In genomic region chr11:32780839-32781238, GRCh38 we compare ENCODE assay signal across 17 cellular contexts. TPM values are rescaled to one million over a fixed set of nuclear protein-coding genes. Genes with fewer than 3 reads are reported as not detected.
"Had no signal": no experiment of that assay in that cellular context is flagged by ENCODE, and none has a peak within 500 bp of the region (broad histone marks: within the 10 kb centered on the region; RNA-seq: fewer than 3 reads in every experiment).

No MANE protein-coding gene starts in this region.

RNA-seq across cellular contexts. Expression of gene CCDC73, which starts 13.6 kb away (rescaled TPM):
- total RNA-seq: kidney epithelial cell; left cardiac atrium; left colon; left ventricle myocardium inferior; left ventricle myocardium superior; lower leg skin; lung microvascular endothelial cell; mammary epithelial cell; mesenteric fat pad; mononuclear cell; mucosa of descending colon; mucosa of gallbladder; myocyte; naive thymus-derived CD4-positive, alpha-beta T cell; naive thymus-derived CD8-positive, alpha-beta T cell had no signal
- polyA plus RNA-seq: immature natural killer cell; keratinocyte; mammary epithelial cell; naive thymus-derived CD4-positive, alpha-beta T cell; naive thymus-derived CD8-positive, alpha-beta T cell had no signal

RNA-seq across cellular contexts. Expression of gene PRRG4, which starts 48.9 kb away (rescaled TPM):
- total RNA-seq: naive thymus-derived CD8-positive, alpha-beta T cell had no signal
- polyA plus RNA-seq: immature natural killer cell; naive thymus-derived CD4-positive, alpha-beta T cell; naive thymus-derived CD8-positive, alpha-beta T cell had no signal
